Comparison of ENCODE assay signal across 8 cellular contexts in genomic region chr10:17617031-17617911, GRCh38. TPM values are rescaled to one million over a fixed set of nuclear protein-coding genes. Genes with fewer than 3 reads are reported as not detected.
DNase-seq lines count a peak whose midpoint lies in the region; ATAC-seq and TF ChIP-seq lines count a peak whose summit lies in the region.

TSS of gene HACD1 (minus strand) at chr10:17617374. CDS start at chr10:17617339, 35 bp downstream.

- peaks cover 3% of the 10 kb centered on the region for H3K27me3 Mint-ChIP-seq in chondrocyte (ENCODE audit: low read depth)

- TF ChIP-seq CTCF in chondrocyte (IDR thresholded peaks at IDR 0.05), result peak; percentile 67

- DNase-seq in NCI-H1436 (lab: John Stamatoyannopoulos, UW) (peak; percentile 28), NCI-H1436 treated with DMSO at 0.1 percent for 48 hours (lab: John Stamatoyannopoulos, UW) (no peak), NCI-H128 (lab: John Stamatoyannopoulos, UW; ENCODE audit: unreplicated experiment) (peak; percentile 32), chondrocyte (ENCODE audit: low spot score) (no peak), kidney glomerular epithelial cell (lab: John Stamatoyannopoulos, UW) (peak; percentile 53)
- peak; percentile 28 for DNase-seq in activated CD4-positive, CD25-positive, alpha-beta regulatory T cell treated with anti-CD3 and anti-CD28 coated beads, Interleukin-2, amount 50 U/mL, for 16 hours (ENCODE audit: low read depth, low spot score)
- DNase-seq in stimulated activated CD4-positive, alpha-beta T cell treated with anti-CD3 and anti-CD28 coated beads, Interleukin-15, amount 100 ng/mL, for 24 hours, result peak; percentile 73

- H3K36me3 Mint-ChIP-seq in chondrocyte (ENCODE audit: low read depth), result peaks cover 5% of the 10 kb centered on the region

- peak within 1 kb of the TSS; percentile 81 for H3K4me3 Mint-ChIP-seq in chondrocyte (ENCODE audit: unreplicated experiment)

- H3K4me1 Mint-ChIP-seq in chondrocyte (ENCODE audit: low read depth), result peaks cover 16% of the 10 kb centered on the region

- peak; percentile 74 for ATAC-seq in HG02678 (IDR thresholded peaks at IDR 0.05; ENCODE audit: unreplicated experiment)

- H3K9me3 Mint-ChIP-seq in chondrocyte (ENCODE audit: low read depth), result no peaks in the 10 kb centered on the region

- H3K27ac Mint-ChIP-seq in chondrocyte (ENCODE audit: unreplicated experiment), result peak within 1 kb of the TSS; percentile 86

RNA-seq across cellular contexts. Expression of gene HACD1, which starts in this region (rescaled TPM):
- 31.6 to 77.4 TPM (median 71.6 TPM) in 3 replicates for total RNA-seq in chondrocyte

Comparison
In these comparisons a context has a peak if more than half of its experiments do, and no peak if none do; other contexts are left out.
1. DNase-seq: peak in NCI-H1436 (single experiment), NCI-H128 (single experiment), activated CD4-positive, CD25-positive, alpha-beta regulatory T cell treated with anti-CD3 and anti-CD28 coated beads, Interleukin-2, amount 50 U/mL, for 16 hours (single experiment), kidney glomerular epithelial cell (single experiment) and stimulated activated CD4-positive, alpha-beta T cell treated with anti-CD3 and anti-CD28 coated beads, Interleukin-15, amount 100 ng/mL, for 24 hours (single experiment); none in NCI-H1436 treated with DMSO at 0.1 percent for 48 hours (single experiment) and chondrocyte (single experiment).